In genomic region chr15:74156678-74157411, GRCh38 we compare ENCODE assay signal across 1 cellular context.
TF ChIP-seq lines count a peak whose summit lies in the region.

No MANE protein-coding gene starts in this region.

TF ChIP-seq in IMR-90, 13 proteins besides CTCF, POLR2A, EP300 and RAD21 (continued from another document):
- TF ChIP-seq ELK1 (IDR thresholded peaks at IDR 0.05; ENCODE audit: borderline replicate concordance, low read depth, low read length) = no peak
- TF ChIP-seq USF2 (IDR thresholded peaks at IDR 0.05; ENCODE audit: low read depth, low read length) = no peak
- TF ChIP-seq SMC3 (IDR thresholded peaks at IDR 0.05; ENCODE audit: low read depth, low read length) = no peak
- TF ChIP-seq MAZ (IDR thresholded peaks at IDR 0.05; ENCODE audit: borderline replicate concordance, low read depth, low read length) = no peak
- no peak for TF ChIP-seq CHD1 (IDR thresholded peaks at IDR 0.05; ENCODE audit: low read depth, low read length)
- no peak for TF ChIP-seq CEBPB (IDR thresholded peaks at IDR 0.05; ENCODE audit: low read depth, low read length)
- no peak for TF ChIP-seq RFX5 (IDR thresholded peaks at IDR 0.05; ENCODE audit: low read depth, low read length)
